In genomic region chr3:123076112-123076495, GRCh38 we compare ENCODE assay signal across 26 cellular contexts. TPM values are rescaled to one million over a fixed set of nuclear protein-coding genes. Genes with fewer than 3 reads are reported as not detected.
DNase-seq lines count a peak whose midpoint lies in the region; ATAC-seq and TF ChIP-seq lines count a peak whose summit lies in the region.
"Had no signal": no experiment of that assay in that cellular context is flagged by ENCODE, and none has a peak within 500 bp of the region (broad histone marks: within the 10 kb centered on the region; RNA-seq: fewer than 3 reads in every experiment).

No MANE protein-coding gene starts in this region.

- no peak for TF ChIP-seq EP300 in esophagus muscularis mucosa (IDR thresholded peaks at IDR 0.05)
- no peak for TF ChIP-seq EP300 in sigmoid colon (IDR thresholded peaks at IDR 0.05)

- H3K27ac Mint-ChIP-seq in activated CD4-positive, alpha-beta T cell treated with anti-CD3 and anti-CD28 coated beads for 36 hours: no peak overlapping the region
- H3K27ac Mint-ChIP-seq: activated CD4-positive, alpha-beta memory T cell treated with anti-CD3 and anti-CD28 coated beads for 36 hours; activated naive CD8-positive, alpha-beta T cell treated with anti-CD3 and anti-CD28 coated beads, Interleukin-2, amount 10 ng/mL, durations not matched to agents 7 days and 5 days; activated T-helper 2 cell treated with anti-CD3 and anti-CD28 coated beads, Interferon-gamma antibody, Interleukin-2, Interleukin-4, amounts not matched to agents 10 μg/mL and 5 μg/mL and 100 μg/mL, durations not matched to agents 14 hours and 24 hours and 36 hours; effector memory CD8-positive, alpha-beta T cell; HFFc6 had no signal

- POLR2A ChIA-PET in Panc1 (lab: Charles Lee): interaction anchor here (0.6 to 0.8 kb wide), 2 partner anchors 9 kb away, joined by 3 to 9 read pairs; partner anchors contain the start of gene PDIA5
- POLR2A ChIA-PET in activated CD4-positive, alpha-beta T cell treated with anti-CD3 and anti-CD28 coated beads for 36 hours (lab: Charles Lee): no interaction called here

- ATAC-seq in Panc1: no peak
- no peak for ATAC-seq in activated CD4-positive, alpha-beta T cell treated with anti-CD3 and anti-CD28 coated beads for 36 hours
- ATAC-seq: effector memory CD8-positive, alpha-beta T cell had no signal

- peaks cover 26% of the 10 kb centered on the region for H3K4me1 Mint-ChIP-seq in activated CD4-positive, alpha-beta T cell treated with anti-CD3 and anti-CD28 coated beads for 36 hours

- H3K36me3 Mint-ChIP-seq in activated CD4-positive, alpha-beta T cell treated with anti-CD3 and anti-CD28 coated beads for 36 hours (ENCODE audit: low read depth): peaks cover 5% of the 10 kb centered on the region
- H3K36me3 Mint-ChIP-seq: activated CD4-positive, alpha-beta memory T cell treated with anti-CD3 and anti-CD28 coated beads for 36 hours; CD4-positive, alpha-beta memory T cell had no signal

- no peak overlapping the region for H3K4me3 ChIP-seq in Panc1 (ENCODE audit: low read depth in 2 of 2, low read length in 2 of 2)
- no peak overlapping the region for H3K4me3 ChIP-seq in adrenal gland
- no peak overlapping the region for H3K4me3 ChIP-seq in esophagus muscularis mucosa
- H3K4me3 ChIP-seq in sigmoid colon: no peak overlapping the region
- H3K4me3 ChIP-seq: tibial nerve had no signal

- CTCF ChIA-PET in Panc1 (lab: Charles Lee): no interaction called here
- CTCF ChIA-PET in activated CD4-positive, alpha-beta T cell treated with anti-CD3 and anti-CD28 coated beads for 36 hours (lab: Charles Lee): no interaction called here

- H3K27ac ChIP-seq in Panc1 (ENCODE audit: low read length) (0 out of 2 replicates have a peak overlapping the region, but pooled peaks have one; percentile 26), adrenal gland (peak overlapping the region in 4 of 5 donors; percentile 56 to 80 (median 70)), esophagus muscularis mucosa (replicated peaks in 1 of 4) (peak overlapping the region; percentile 53 to 74 (median 60)), sigmoid colon (peak overlapping the region; percentile 69 to 79 (median 76))
- H3K27ac ChIP-seq: brain microvascular endothelial cell, neutrophil had no signal

- H3K27me3 ChIP-seq in Panc1 (ENCODE audit: control insufficient read depth, insufficient read depth, low read length) (no peaks in the 10 kb centered on the region), adrenal gland (no peaks in the 10 kb centered on the region), esophagus muscularis mucosa (no peaks in the 10 kb centered on the region), sigmoid colon (no peaks in the 10 kb centered on the region)
- H3K27me3 ChIP-seq: brain microvascular endothelial cell, neutrophil, tibial nerve had no signal

- in situ Hi-C loops in Panc1 (cut with HindIII; ENCODE audit: low pct_unique_long_range_greater_than_20kb, low sequenced_read_pairs): no loop called here

- TF ChIP-seq CTCF in Panc1 (IDR thresholded peaks at IDR 0.05) (no peak), adrenal gland (IDR thresholded peaks at IDR 0.05) (no peak), esophagus muscularis mucosa (IDR thresholded peaks at IDR 0.05) (no peak), sigmoid colon (IDR thresholded peaks at IDR 0.05) (no peak)

- H3K36me3 ChIP-seq in Panc1 (ENCODE audit: control insufficient read depth, insufficient read depth, low read length): no peaks in the 10 kb centered on the region
- H3K36me3 ChIP-seq in adrenal gland (replicated peaks in 1 of 2): no peaks in the 10 kb centered on the region
- H3K36me3 ChIP-seq in esophagus muscularis mucosa: no peaks in the 10 kb centered on the region
- no peaks in the 10 kb centered on the region for H3K36me3 ChIP-seq in sigmoid colon
- H3K36me3 ChIP-seq: brain microvascular endothelial cell, neutrophil, tibial nerve had no signal

- intact Hi-C loops in Panc1 (cut with micrococcal nuclease; ENCODE audit: unreplicated experiment): no loop called here
- intact Hi-C loops in adrenal gland (cut with DNase I): no loop called here
- intact Hi-C loops in esophagus muscularis mucosa (cut with DNase I): no loop called here
- intact Hi-C loops in sigmoid colon (cut with DNase I): no loop called here
- intact Hi-C loops in activated CD4-positive, alpha-beta T cell treated with anti-CD3 and anti-CD28 coated beads for 36 hours (cut with DNase I, micrococcal nuclease): no loop called here

- H3K9me3 ChIP-seq in Panc1 (ENCODE audit: control insufficient read depth, insufficient read depth, low read depth, low read length): no peaks in the 10 kb centered on the region
- no peaks in the 10 kb centered on the region for H3K9me3 ChIP-seq in adrenal gland (replicated peaks in 1 of 3)
- H3K9me3 ChIP-seq in esophagus muscularis mucosa: no peaks in the 10 kb centered on the region
- no peaks in the 10 kb centered on the region for H3K9me3 ChIP-seq in sigmoid colon
- H3K9me3 ChIP-seq: neutrophil, tibial nerve had no signal

- WGBS in adrenal gland, 4 donors: 70 to 90% (median 83%) methylated on average over 4 of the region's 4 CpGs
- whole genome bisulfite sequencing in esophagus muscularis mucosa: 81% methylated on average over 4 of the region's 4 CpGs
- WGBS in sigmoid colon, 2 donors: 83 to 94% methylated on average over 4 of the region's 4 CpGs

- DNase-seq in Panc1 (ENCODE audit: low read depth, low spot score) (no peak), adrenal gland (no peak), esophagus muscularis mucosa (ENCODE audit: extremely low spot score) (no peak), sigmoid colon (no peak), activated gamma-delta T cell (lab: John Stamatoyannopoulos, UW) (no peak), SKM-1 treated with dmso at 0.1 percent for 144 hours (lab: John Stamatoyannopoulos, UW; ENCODE audit: unreplicated experiment) (no peak)
- no peak for DNase-seq in activated CD4-positive, alpha-beta T cell treated with anti-CD3 and anti-CD28 coated beads for 36 hours
- DNase-seq: activated CD4-positive, alpha-beta memory T cell treated with anti-CD3 and anti-CD28 coated beads for 36 hours; activated CD4-positive, CD25-positive, alpha-beta regulatory T cell; activated CD8-positive, alpha-beta memory T cell treated with anti-CD3 and anti-CD28 coated beads, Interleukin-2, amount 50 U/mL, for 48 hours; activated naive CD8-positive, alpha-beta T cell treated with anti-CD3 and anti-CD28 coated beads, Interleukin-2, amount 10 ng/mL, durations not matched to agents 7 days and 5 days; brain microvascular endothelial cell; CD4-positive, alpha-beta memory T cell; effector memory CD8-positive, alpha-beta T cell; HFFc6; stimulated activated CD4-positive, alpha-beta T cell treated with anti-CD3 and anti-CD28 coated beads, Interleukin-12 subunit alpha, Interleukin-12 subunit beta, amount 100 ng/mL, for 4 hours; stimulated activated CD4-positive, alpha-beta T cell treated with anti-CD3 and anti-CD28 coated beads, Interleukin-4, amount 100 ng/mL, for 24 hours; stimulated activated naive CD4-positive, alpha-beta T cell treated with Interleukin-2 at 50 U/mL for 16 hours; SW 1271; T1000 had no signal

- no peak for TF ChIP-seq POLR2A in adrenal gland (IDR thresholded peaks at IDR 0.05)
- no peak for TF ChIP-seq POLR2A in esophagus muscularis mucosa (IDR thresholded peaks at IDR 0.05; ENCODE audit: low read depth)
- TF ChIP-seq POLR2A in sigmoid colon (IDR thresholded peaks at IDR 0.05): no peak

- H3K4me1 ChIP-seq in Panc1 (ENCODE audit: control insufficient read depth, insufficient read depth, low read length) (peaks cover 56% of the 10 kb centered on the region), adrenal gland (replicated peaks in 1 of 2) (peaks cover 26 to 82% of the 10 kb centered on the region in 2 donors), esophagus muscularis mucosa (peaks cover 26 to 77% (median 71%) of the 10 kb centered on the region in 4 donors), sigmoid colon (peaks cover 0 to 57% (median 49%) of the 10 kb centered on the region in 4 donors)

- no TSS peak for BruUV-seq in Panc1 (replicated peaks; lab: Mats Ljungman, UMichigan)

- no peaks in the 10 kb centered on the region for H3K27me3 Mint-ChIP-seq in activated CD4-positive, alpha-beta T cell treated with anti-CD3 and anti-CD28 coated beads for 36 hours
- H3K27me3 Mint-ChIP-seq: activated CD4-positive, alpha-beta memory T cell treated with anti-CD3 and anti-CD28 coated beads for 36 hours; activated naive CD8-positive, alpha-beta T cell treated with anti-CD3 and anti-CD28 coated beads, Interleukin-2, amount 10 ng/mL, durations not matched to agents 7 days and 5 days; CD4-positive, alpha-beta memory T cell; effector memory CD8-positive, alpha-beta T cell had no signal

- no peaks in the 10 kb centered on the region for H3K9me3 Mint-ChIP-seq in activated CD4-positive, alpha-beta T cell treated with anti-CD3 and anti-CD28 coated beads for 36 hours (ENCODE audit: low read depth)
- H3K9me3 Mint-ChIP-seq: activated CD4-positive, alpha-beta memory T cell treated with anti-CD3 and anti-CD28 coated beads for 36 hours; activated naive CD8-positive, alpha-beta T cell treated with anti-CD3 and anti-CD28 coated beads, Interleukin-2, amount 10 ng/mL, durations not matched to agents 7 days and 5 days; activated T-helper 2 cell treated with anti-CD3 and anti-CD28 coated beads, Interferon-gamma antibody, Interleukin-2, Interleukin-4, amounts not matched to agents 10 μg/mL and 5 μg/mL and 100 μg/mL, durations not matched to agents 14 hours and 24 hours and 36 hours; CD4-positive, alpha-beta memory T cell; effector memory CD8-positive, alpha-beta T cell; HFFc6 had no signal

- no peak overlapping the region for H3K4me3 Mint-ChIP-seq in activated CD4-positive, alpha-beta T cell treated with anti-CD3 and anti-CD28 coated beads for 36 hours
- H3K4me3 Mint-ChIP-seq: activated CD4-positive, alpha-beta memory T cell treated with anti-CD3 and anti-CD28 coated beads for 36 hours; activated naive CD8-positive, alpha-beta T cell treated with anti-CD3 and anti-CD28 coated beads, Interleukin-2, amount 10 ng/mL, durations not matched to agents 7 days and 5 days; CD4-positive, alpha-beta memory T cell; effector memory CD8-positive, alpha-beta T cell; HFFc6 had no signal

RNA-seq across cellular contexts. Expression of gene PDIA5, which starts 9.3 kb away (rescaled TPM):
- total RNA-seq in Panc1 (2021; ENCODE audit: unreplicated experiment): 53.6 TPM
- 46.5 TPM for polyA plus RNA-seq in Panc1 (2012; ENCODE audit: insufficient read length)
- 10 to 100 TPM; 39.0 to 88.9 (median 56.7) TPM for total RNA-seq in adrenal gland
- 10 to 100 TPM; 27.0 to 52.6 (median 29.3) TPM for polyA plus RNA-seq in adrenal gland
- 10 to 100 TPM; 12.5 to 16.4 (median 15.1) TPM for total RNA-seq in esophagus muscularis mucosa
- 10 to 100 TPM; 13.8 to 15.1 (median 14.2) TPM for total RNA-seq in sigmoid colon
- 10 to 100 TPM in 2 of 3 donors, 1 to 10 TPM in 1; 4.2 to 23.0 (median 10.8) TPM for polyA plus RNA-seq in sigmoid colon
- total RNA-seq in activated CD4-positive, alpha-beta T cell treated with anti-CD3 and anti-CD28 coated beads for 36 hours: 10 to 100 TPM; 19.5 to 20.7 TPM

RNA-seq across cellular contexts. Expression of gene SEMA5B, which starts 48.5 kb away (rescaled TPM):
- total RNA-seq in Panc1 (2021; ENCODE audit: unreplicated experiment): 1.2 TPM
- 2.7 TPM for polyA plus RNA-seq in Panc1 (2012; ENCODE audit: insufficient read length)
- total RNA-seq in adrenal gland: 1 to 10 TPM in 6 of 8 donors, under 1 TPM in 2; 0.35 to 2.1 (median 1.6) TPM
- polyA plus RNA-seq in adrenal gland: 1 to 10 TPM in 2 of 3 donors, under 1 TPM in 1; 0.99 to 4.3 (median 3.0) TPM
- 1 to 10 TPM in 1 of 4 donors, under 1 TPM in 3; under 0.01 to 1.6 (median 0.34) TPM for total RNA-seq in esophagus muscularis mucosa
- total RNA-seq in sigmoid colon: under 1 TPM in 3 of 4 donors, not detected in 1; 0.36 to 0.68 (median 0.55) TPM
- under 1 TPM in 2 of 3 donors, not detected in 1; 0.52 to 0.69 TPM for polyA plus RNA-seq in sigmoid colon
- not detected for total RNA-seq in activated CD4-positive, alpha-beta T cell treated with anti-CD3 and anti-CD28 coated beads for 36 hours
- total RNA-seq: activated CD4-positive, alpha-beta memory T cell treated with anti-CD3 and anti-CD28 coated beads for 36 hours; activated T-helper 2 cell treated with anti-CD3 and anti-CD28 coated beads, Interferon-gamma antibody, Interleukin-2, Interleukin-4, amounts not matched to agents 10 μg/mL and 5 μg/mL and 100 μg/mL, durations not matched to agents 14 hours and 24 hours and 36 hours; CD4-positive, alpha-beta memory T cell; fibroblast of lung; HFFc6; MCF 10A; pulmonary artery endothelial cell had no signal
- polyA plus RNA-seq: CD4-positive, alpha-beta memory T cell; fibroblast of lung had no signal

Comparison
In these comparisons a context has a peak if more than half of its experiments do, and no peak if none do; other contexts are left out.
1. H3K27ac ChIP-seq: peak in every context shown above with its lines; median percentile 76 in sigmoid colon; 70 in adrenal gland; 60 in esophagus muscularis mucosa; 26 in Panc1.